ENCODE assay signal across 7 cellular contexts in the genomic region with DNA sequence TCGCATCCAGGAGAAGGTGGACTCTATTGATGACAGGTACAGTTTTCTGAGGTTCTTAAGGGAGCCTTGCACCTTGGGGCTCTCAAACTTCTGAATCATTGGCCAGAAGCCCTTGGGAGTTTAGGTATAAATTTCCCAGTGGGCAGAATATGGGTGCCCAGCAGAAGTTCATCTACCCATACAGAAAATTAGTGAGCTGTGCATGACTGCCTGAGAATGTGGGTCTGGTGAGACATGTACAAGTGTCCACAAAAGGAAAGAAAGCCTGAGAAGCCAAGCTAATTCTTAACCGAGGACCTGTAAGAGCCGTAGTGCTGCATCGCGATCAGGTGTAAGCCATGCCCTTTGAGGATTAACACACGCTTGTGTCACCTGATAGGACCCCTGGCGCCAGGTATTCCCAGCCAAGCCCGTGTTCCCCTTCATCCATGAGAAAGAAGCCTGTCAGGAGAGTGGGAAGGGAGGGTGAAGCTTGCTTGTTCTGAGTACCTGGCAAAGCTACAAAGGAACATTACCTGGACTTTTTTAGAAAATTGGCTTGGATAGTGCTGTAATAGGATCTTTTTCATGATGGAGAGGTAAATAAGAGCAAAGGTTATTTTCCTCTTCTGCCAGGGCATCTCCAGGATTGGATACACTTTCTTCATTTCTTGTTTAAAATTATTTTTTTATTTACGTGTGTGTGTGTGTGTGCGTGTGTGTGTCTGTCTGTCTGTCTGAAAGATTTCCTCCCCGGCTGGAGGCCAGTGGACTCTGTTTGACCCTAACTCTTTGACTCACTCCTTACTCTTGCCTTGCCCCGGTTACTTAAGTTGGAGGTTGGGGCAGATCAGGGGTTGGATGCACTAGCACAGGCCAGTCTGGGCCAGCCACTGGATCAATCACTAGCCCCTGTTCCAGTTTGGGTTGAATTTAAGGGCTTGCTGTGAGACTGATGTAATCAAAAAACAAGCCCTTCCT.
DNase-seq lines count a peak whose midpoint lies in the region; ATAC-seq and TF ChIP-seq lines count a peak whose summit lies in the region.

No MANE protein-coding gene starts in this region.

- no peak overlapping the region for H3K4me3 Mint-ChIP-seq in H9

- WGBS in H9 (ENCODE audit: extremely low coverage, insufficient read length, low lambda C conversion rate): no CpG with 5 or more reads among the region's 12 CpGs
- 77% methylated on average over 12 of the region's 12 CpGs for WGBS in smooth muscle cell (ENCODE audit: low lambda C conversion rate)

- H3K4ac ChIP-seq in H9 (ENCODE audit: low read depth, low read length): no peak overlapping the region

- no peaks in the 10 kb centered on the region for H3K9me3 Mint-ChIP-seq in H9
- no peaks in the 10 kb centered on the region for H3K9me3 Mint-ChIP-seq in activated naive CD4-positive, alpha-beta T cell treated with anti-CD3 and anti-CD28 coated beads, Interleukin-2, amount 50 U/mL, for 72 hours

- H3K4me2 ChIP-seq in H9 (ENCODE audit: insufficient read depth, insufficient read length, low read length): no peak overlapping the region
- peak overlapping the region; percentile 78 for H3K4me2 ChIP-seq in smooth muscle cell

- H3F3A ChIP-seq in smooth muscle cell (ENCODE audit: low read depth): peaks cover 54% of the 10 kb centered on the region

- peaks cover 47 to 91% (median 90%) of the 10 kb centered on the region in 3 experiments; a peak in 6 of 7 replicates for H3K36me3 Mint-ChIP-seq in H9 (ENCODE audit: insufficient read depth in 1 of 3, low read depth in 3 of 3)
- peaks cover 24 to 54% of the 10 kb centered on the region in 2 donors for H3K36me3 Mint-ChIP-seq in activated naive CD4-positive, alpha-beta T cell treated with anti-CD3 and anti-CD28 coated beads, Interleukin-2, amount 50 U/mL, for 72 hours

- H4K20me1 ChIP-seq in H9 (ENCODE audit: control insufficient read depth, insufficient read depth, insufficient read length) (peaks cover 4% of the 10 kb centered on the region), smooth muscle cell (ENCODE audit: low read depth) (peaks cover 3% of the 10 kb centered on the region)

- no peak overlapping the region for H4K91ac ChIP-seq in H9 (ENCODE audit: insufficient read length, low read depth, low read length)

- H2AFZ ChIP-seq in H9 (ENCODE audit: low read length) (no peak overlapping the region), smooth muscle cell (ENCODE audit: low read depth) (no peak overlapping the region)

- no peaks in the 10 kb centered on the region for H3K27me3 ChIP-seq in H9 (ENCODE audit: insufficient read depth, low read length)
- no peaks in the 10 kb centered on the region for H3K27me3 ChIP-seq in smooth muscle cell (ENCODE audit: low read depth)

- H3K23ac ChIP-seq in H9 (ENCODE audit: insufficient read length, low read depth, low read length): no peak overlapping the region

- no peak overlapping the region for H4K5ac ChIP-seq in H9 (ENCODE audit: insufficient read length, low read depth, low read length)

- H3K79me2 ChIP-seq in H9 (ENCODE audit: insufficient read depth, low read length) (no peaks in the 10 kb centered on the region), smooth muscle cell (ENCODE audit: low read depth) (peaks cover 45% of the 10 kb centered on the region)

- H3K9me3 ChIP-seq in H9 (ENCODE audit: control insufficient read depth, low read depth, low read length): no peaks in the 10 kb centered on the region
- no peaks in the 10 kb centered on the region for H3K9me3 ChIP-seq in smooth muscle cell (replicated peaks; ENCODE audit: low read depth)

- H3K23me2 ChIP-seq in H9 (ENCODE audit: insufficient read length, low read depth, low read length, poor library complexity, severe bottlenecking): no peaks in the 10 kb centered on the region

- H3K4me3 ChIP-seq in smooth muscle cell: no peak overlapping the region

- H3K56ac ChIP-seq in H9 (ENCODE audit: insufficient read length, low read depth, low read length): no peak overlapping the region

- no peak overlapping the region for H3K14ac ChIP-seq in H9 (ENCODE audit: insufficient read depth, low read length)

- ATAC-seq in activated naive CD4-positive, alpha-beta T cell treated with anti-CD3 and anti-CD28 coated beads, Interleukin-2, amount 50 U/mL, for 72 hours: no peak
- no peak for ATAC-seq in GM18502 (IDR thresholded peaks at IDR 0.05; ENCODE audit: poor library complexity, unreplicated experiment)

- no peaks in the 10 kb centered on the region for H3K27me3 Mint-ChIP-seq in H9 (ENCODE audit: low read depth)

- no peak overlapping the region for H3K18ac ChIP-seq in H9 (ENCODE audit: insufficient read length, low read depth, low read length)

- no peaks in the 10 kb centered on the region for H3K4me1 ChIP-seq in H9 (ENCODE audit: insufficient read depth, low read length)
- peaks cover 43% of the 10 kb centered on the region for H3K4me1 ChIP-seq in smooth muscle cell (ENCODE audit: low read depth)

- H3K9ac ChIP-seq in H9 (ENCODE audit: extremely low read depth, insufficient read length, low read length) (no peak overlapping the region), smooth muscle cell (ENCODE audit: low read depth) (peak overlapping the region; percentile 84)

- H2BK12ac ChIP-seq in H9 (ENCODE audit: insufficient read length, low read depth, low read length): no peak overlapping the region

- H3K36me3 ChIP-seq in smooth muscle cell (ENCODE audit: low read depth): peaks cover 18% of the 10 kb centered on the region

- H2BK15ac ChIP-seq in H9 (ENCODE audit: low read depth, low read length): no peak overlapping the region

- H3K79me1 ChIP-seq in H9 (ENCODE audit: insufficient read depth, low read depth, low read length, poor library complexity, severe bottlenecking): no peaks in the 10 kb centered on the region

- peak overlapping the region; percentile 25 to 59 (median 27); a peak in 3 of 7 replicates for H3K27ac Mint-ChIP-seq in H9
- peak overlapping the region; percentile 14 to 86 for H3K27ac Mint-ChIP-seq in activated naive CD4-positive, alpha-beta T cell treated with anti-CD3 and anti-CD28 coated beads, Interleukin-2, amount 50 U/mL, for 72 hours

- H4K8ac ChIP-seq in H9 (replicated peaks; ENCODE audit: insufficient read length, low read depth, low read length): no peak overlapping the region

- H3T11ph ChIP-seq in H9 (ENCODE audit: low read length): no peak overlapping the region

- TF ChIP-seq CTCF in H9 (conservative IDR thresholded peaks at IDR 0.05) (no peak), smooth muscle cell (IDR thresholded peaks at IDR 0.05; ENCODE audit: borderline replicate concordance, insufficient read depth, poor library complexity, severe bottlenecking) (no peak)

- no peak overlapping the region for H2BK5ac ChIP-seq in H9 (ENCODE audit: insufficient read length, low read length)

- H2BK120ac ChIP-seq in H9 (ENCODE audit: low read depth, low read length, poor library complexity, severe bottlenecking): no peak overlapping the region

- no peak overlapping the region for H3K27ac ChIP-seq in H9 (ENCODE audit: insufficient read length, low read depth, low read length)
- H3K27ac ChIP-seq in smooth muscle cell (ENCODE audit: low read depth): peak overlapping the region; percentile 97

- no peak overlapping the region for H2BK20ac ChIP-seq in H9 (ENCODE audit: low read depth, low read length, poor library complexity, severe bottlenecking)

- no peaks in the 10 kb centered on the region; a peak in 1 of 4 replicates for H3K4me1 Mint-ChIP-seq in H9

- DNase-seq in H9: no peak
- DNase-seq in activated naive CD4-positive, alpha-beta T cell treated with anti-CD3 and anti-CD28 coated beads, Interleukin-2, amount 50 U/mL, for 72 hours (ENCODE audit: low spot score in 2 of 2): no peak
- peak; percentile 38 for DNase-seq in hepatic stellate cell (ENCODE audit: low spot score)
- no peak for DNase-seq in smooth muscle cell (lab: John Stamatoyannopoulos, UW; ENCODE audit: unreplicated experiment)
- DNase-seq in SW480 (ENCODE audit: low spot score): no peak
- no peak for DNase-seq in GF-D8 (lab: John Stamatoyannopoulos, UW)

- no peak overlapping the region for H2AK5ac ChIP-seq in H9 (ENCODE audit: insufficient read length, low read length)
